9 cellular contexts compared by ENCODE assay signal in the genomic region with DNA sequence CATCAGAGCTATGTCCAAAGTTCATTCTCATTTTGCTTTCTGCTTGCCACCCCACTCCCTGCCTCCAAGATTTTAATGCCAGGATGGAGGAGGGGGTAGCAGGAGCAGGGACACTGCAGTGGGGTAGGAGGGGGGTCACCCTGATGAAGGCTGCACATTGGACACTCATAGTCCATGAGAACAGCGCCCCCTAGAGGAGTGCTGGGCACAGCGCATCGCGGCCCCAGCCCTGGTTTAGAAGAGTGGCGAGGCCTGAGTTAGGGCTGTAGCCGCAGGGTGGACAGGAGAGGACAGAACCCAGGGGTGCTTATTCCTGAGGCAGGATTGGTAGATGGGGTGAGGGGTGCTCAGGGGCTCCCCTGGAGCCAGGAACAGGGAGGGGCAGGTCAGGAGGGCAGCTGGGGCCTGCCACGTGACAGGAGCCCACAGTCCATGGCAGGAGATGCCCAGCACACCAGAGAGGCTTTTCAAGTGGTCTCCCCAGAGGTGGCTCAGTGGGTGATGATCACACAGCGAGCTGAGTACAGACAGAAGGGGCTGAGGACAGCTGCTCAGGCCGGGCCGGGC.
DNase-seq lines count a peak whose midpoint lies in the region; ATAC-seq, FAIRE-seq and TF ChIP-seq lines count a peak whose summit lies in the region.
"Had no signal": no experiment of that assay in that cellular context is flagged by ENCODE, and none has a peak within 500 bp of the region (broad histone marks: within the 10 kb centered on the region; RNA-seq: fewer than 3 reads in every experiment).

No MANE protein-coding gene starts in this region.

- WGBS in smooth muscle cell (ENCODE audit: low lambda C conversion rate) = 49% methylated on average over 10 of the region's 10 CpGs

- H3K36me3 ChIP-seq in endothelial cell of umbilical vein (ENCODE audit: control insufficient read depth in 2 of 2, extremely low read depth in 1 of 2, insufficient read depth in 2 of 2, low read length in 2 of 2) (no peaks in the 10 kb centered on the region), smooth muscle cell (ENCODE audit: low read depth) (no peaks in the 10 kb centered on the region)

- no peak for TF ChIP-seq POLR2A in endothelial cell of umbilical vein (IDR thresholded peaks at IDR 0.05; ENCODE audit: low read depth, low read length)

- H3K79me2 ChIP-seq in endothelial cell of umbilical vein (ENCODE audit: control insufficient read depth, insufficient read depth, low read length) (no peaks in the 10 kb centered on the region), smooth muscle cell (ENCODE audit: low read depth) (no peaks in the 10 kb centered on the region)

- H3K4me3 ChIP-seq in endothelial cell of umbilical vein (replicated peaks in 1 of 3; ENCODE audit: insufficient read depth in 1 of 3, low read depth in 1 of 3, low read length in 3 of 3) (no peak overlapping the region), smooth muscle cell (no peak overlapping the region)
- H3K4me3 ChIP-seq: skin epidermis had no signal

- H3K9ac ChIP-seq in endothelial cell of umbilical vein (replicated peaks; ENCODE audit: extremely low read depth, insufficient read depth, low read length) = no peak overlapping the region
- no peak overlapping the region for H3K9ac ChIP-seq in smooth muscle cell (ENCODE audit: low read depth)

- no peak for ATAC-seq in HG03045 (IDR thresholded peaks at IDR 0.05; ENCODE audit: unreplicated experiment)

- H3K27ac ChIP-seq in endothelial cell of umbilical vein (ENCODE audit: insufficient read depth, low read depth, low read length) = no peak overlapping the region
- no peak overlapping the region for H3K27ac ChIP-seq in smooth muscle cell (ENCODE audit: low read depth)
- H3K27ac ChIP-seq: skin epidermis had no signal

- peak; percentile 77 for DNase-seq in activated effector memory CD4-positive, alpha-beta T cell treated with anti-CD3 and anti-CD28 coated beads, Interleukin-2, amount 50 U/mL, for 16 hours
- DNase-seq in activated effector memory CD4-positive, alpha-beta T cell treated with Interleukin-2 at 50 U/mL for 16 hours = no peak
- DNase-seq in SKM-1 treated with dmso at 0.1 percent for 144 hours (lab: John Stamatoyannopoulos, UW; ENCODE audit: unreplicated experiment) = peak; percentile 3
- DNase-seq in endothelial cell of umbilical vein (ENCODE audit: low read depth, low spot score) = no peak
- no peak for DNase-seq in smooth muscle cell (lab: John Stamatoyannopoulos, UW; ENCODE audit: unreplicated experiment)
- DNase-seq in amniotic stem cell (lab: John Stamatoyannopoulos, UW) = no peak
- no peak for DNase-seq in putamen (ENCODE audit: low spot score)

- intact Hi-C loops in endothelial cell of umbilical vein (cut with micrococcal nuclease) = no loop called here

- POLR2A ChIA-PET in endothelial cell of umbilical vein (lab: Charles Lee) = no interaction called here

- H3K9me1 ChIP-seq in endothelial cell of umbilical vein (replicated peaks; ENCODE audit: control insufficient read depth, extremely low read depth, insufficient read depth, low read length) = no peaks in the 10 kb centered on the region

- H3K9me3 ChIP-seq in endothelial cell of umbilical vein (replicated peaks; ENCODE audit: control insufficient read depth, insufficient read depth, low read length) (no peaks in the 10 kb centered on the region), smooth muscle cell (replicated peaks; ENCODE audit: low read depth) (no peaks in the 10 kb centered on the region)

- TF ChIP-seq CTCF in endothelial cell of umbilical vein (IDR thresholded peaks at IDR 0.05; ENCODE audit: extremely low read depth in 1 of 2, insufficient read depth in 1 of 2, low read depth in 1 of 2, low read length in 2 of 2) = peak; percentile 73 to 75
- TF ChIP-seq CTCF in smooth muscle cell (IDR thresholded peaks at IDR 0.05; ENCODE audit: borderline replicate concordance, insufficient read depth, poor library complexity, severe bottlenecking) = peak; percentile 80

- H4K20me1 ChIP-seq in endothelial cell of umbilical vein (replicated peaks; ENCODE audit: control insufficient read depth, extremely low read depth, insufficient read depth, low read length) (no peaks in the 10 kb centered on the region), smooth muscle cell (ENCODE audit: low read depth) (no peaks in the 10 kb centered on the region)

- no peak for FAIRE-seq in endothelial cell of umbilical vein (lab: Jason Lieb, UNC)

- H3K4me2 ChIP-seq in endothelial cell of umbilical vein (ENCODE audit: insufficient read depth, low read length) (no peak overlapping the region), smooth muscle cell (no peak overlapping the region)

- H3F3A ChIP-seq in smooth muscle cell (ENCODE audit: low read depth) = no peaks in the 10 kb centered on the region

- no peak overlapping the region for H2AFZ ChIP-seq in endothelial cell of umbilical vein (ENCODE audit: low read depth, low read length)
- H2AFZ ChIP-seq in smooth muscle cell (ENCODE audit: low read depth) = no peak overlapping the region

- H3K27me3 ChIP-seq in endothelial cell of umbilical vein (ENCODE audit: control insufficient read depth in 2 of 2, insufficient read depth in 2 of 2, low read length in 2 of 2) = peaks cover 0 to 6% of the 10 kb centered on the region in 2 experiments
- peaks cover 19% of the 10 kb centered on the region for H3K27me3 ChIP-seq in smooth muscle cell (ENCODE audit: low read depth)

- CTCF ChIA-PET in endothelial cell of umbilical vein (lab: Charles Lee) = interaction anchor here (0.5 to 2.9 kb wide), 16 partner anchors 8 to 119 kb away, joined by 3 to 14 read pairs (median 4); no protein-coding TSS in a partner anchor

- H3K4me1 ChIP-seq in endothelial cell of umbilical vein (ENCODE audit: control insufficient read depth, extremely low read depth, insufficient read depth, low read length) = no peaks in the 10 kb centered on the region
- H3K4me1 ChIP-seq in smooth muscle cell (ENCODE audit: low read depth) = no peaks in the 10 kb centered on the region

- no TSS peak for BruUV-seq in endothelial cell of umbilical vein (replicated peaks; lab: Mats Ljungman, UMichigan)

- dilution Hi-C loops in endothelial cell of umbilical vein (cut with MboI; ENCODE audit: extremely low pct_ligation_motif_present, low sequenced_read_pairs) = no loop called here

TF ChIP-seq in endothelial cell of umbilical vein, 7 proteins besides CTCF, POLR2A, EP300 and RAD21:
- TF ChIP-seq FOS (IDR thresholded peaks at IDR 0.05; ENCODE audit: borderline replicate concordance, insufficient read depth, low read length) (no peak), EZH2 (IDR thresholded peaks at IDR 0.05; ENCODE audit: borderline replicate concordance, low read depth, low read length, severe bottlenecking) (no peak), GATA2 (IDR thresholded peaks at IDR 0.05; ENCODE audit: insufficient read depth, insufficient read length, low read depth, low read length) (no peak), JUN (IDR thresholded peaks at IDR 0.05; ENCODE audit: borderline replicate concordance, insufficient read depth, insufficient read length, low read depth) (no peak), POLR2AphosphoS5 (IDR thresholded peaks at IDR 0.05; ENCODE audit: insufficient read depth, low read depth, low read length) (no peak), MYC (IDR thresholded peaks at IDR 0.05; ENCODE audit: low read depth, low read length) (no peak)
- TF ChIP-seq, protein P1, sequence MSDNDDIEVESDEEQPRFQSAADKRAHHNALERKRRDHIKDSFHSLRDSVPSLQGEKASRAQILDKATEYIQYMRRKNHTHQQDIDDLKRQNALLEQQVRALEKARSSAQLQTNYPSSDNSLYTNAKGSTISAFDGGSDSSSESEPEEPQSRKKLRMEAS (IDR thresholded peaks at IDR 0.05; ENCODE audit: insufficient read depth, insufficient read length) = no peak

Comparison
In these comparisons a context has a peak if more than half of its experiments do, and no peak if none do; other contexts are left out.
1. DNase-seq: peak in activated effector memory CD4-positive, alpha-beta T cell treated with anti-CD3 and anti-CD28 coated beads, Interleukin-2, amount 50 U/mL, for 16 hours (single experiment) and SKM-1 treated with dmso at 0.1 percent for 144 hours (single experiment); none in activated effector memory CD4-positive, alpha-beta T cell treated with Interleukin-2 at 50 U/mL for 16 hours (single experiment), endothelial cell of umbilical vein (single experiment), smooth muscle cell (single experiment), amniotic stem cell (single experiment) and putamen (single experiment).